In the genomic region with DNA sequence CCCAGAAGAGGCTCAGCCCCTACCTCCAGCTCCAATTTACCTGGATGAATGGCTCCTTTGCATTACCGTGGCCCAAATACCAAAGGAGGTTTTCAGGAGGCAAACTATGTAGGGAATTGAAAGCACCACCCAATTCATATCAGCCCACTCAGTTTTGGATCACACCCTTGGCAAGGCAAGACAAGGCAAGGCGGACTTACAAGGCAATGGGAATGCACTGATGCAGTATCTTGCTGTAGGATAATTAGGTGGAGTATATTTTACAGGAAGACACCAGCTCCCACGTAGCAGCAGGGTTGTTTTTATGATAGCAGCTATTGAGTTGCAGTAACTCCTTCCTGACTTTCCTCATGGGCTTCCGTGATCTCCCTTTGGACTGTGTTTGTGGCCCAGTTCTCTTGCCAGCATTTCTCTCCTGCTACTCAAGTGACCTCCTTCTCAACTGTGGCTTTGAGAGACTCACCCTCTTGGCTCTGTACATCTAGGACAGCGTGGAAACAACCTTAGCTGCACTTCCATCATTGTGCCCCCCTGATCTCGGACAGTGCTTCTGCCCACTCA, we compare ENCODE assay signal across 30 cellular contexts.
"Had no signal": no experiment of that assay in that cellular context is flagged by ENCODE, and none has a peak within 500 bp of the region (broad histone marks: within the 10 kb centered on the region; RNA-seq: fewer than 3 reads in every experiment).

No MANE protein-coding gene starts in this region.

- H3K4me3 ChIP-seq: cardiac muscle cell, heart left ventricle, left ventricle myocardium inferior, sigmoid colon, thyroid gland, upper lobe of left lung had no signal

- H3K27ac ChIP-seq: cardiac muscle cell, foreskin keratinocyte, heart left ventricle, left ventricle myocardium inferior, sigmoid colon, thyroid gland, upper lobe of left lung, WERI-Rb-1 had no signal

- DNase-seq: activated CD4-positive, alpha-beta T cell treated with anti-CD3 and anti-CD28 coated beads for 48 hours; activated CD4-positive, alpha-beta T cell treated with anti-CD3 and anti-CD28 coated beads, Interleukin-2, amount 50 U/mL, for 48 hours; activated CD8-positive, alpha-beta memory T cell treated with anti-CD3 and anti-CD28 coated beads for 24 hours; activated effector memory CD4-positive, alpha-beta T cell treated with Interleukin-2 at 50 U/mL for 16 hours; activated naive CD4-positive, alpha-beta T cell treated with Interleukin-2 at 50 U/mL for 16 hours; anterior cingulate cortex; cortex of kidney; effector memory CD8-positive, alpha-beta T cell; erythroblast; foreskin keratinocyte; left ventricle myocardium inferior; mammary epithelial cell; midbrain; naive thymus-derived CD4-positive, alpha-beta T cell; occipital lobe; sigmoid colon; small intestine; stimulated activated CD4-positive, alpha-beta T cell treated with anti-CD3 and anti-CD28 coated beads, Interleukin-4, amount 100 ng/mL, for 4 hours; stimulated activated CD8-positive, alpha-beta memory T cell treated with anti-CD3 and anti-CD28 coated beads, Interleukin-4, amount 100 ng/mL, for 48 hours; stimulated activated naive CD8-positive, alpha-beta T cell treated with anti-CD3 and anti-CD28 coated beads, Interleukin-15, amount 100 ng/mL, for 72 hours; substantia nigra; SW 1271; T-helper 9 cell; thyroid gland; upper lobe of left lung; WERI-Rb-1 had no signal

- ATAC-seq: activated CD4-positive, CD25-positive, alpha-beta regulatory T cell treated with anti-CD3 and anti-CD28 coated beads, Interleukin-2, amount 50 U/mL, for 24 hours; effector memory CD8-positive, alpha-beta T cell; foreskin keratinocyte; naive thymus-derived CD4-positive, alpha-beta T cell; stimulated activated memory B cell treated with anti-CD40 and anti-IgM and Interleukin-4, amounts not matched to agents 10 μg/mL and 1 μg/mL and 100 μg/mL, for 72 hours; stimulated activated naive CD8-positive, alpha-beta T cell treated with anti-CD3 and anti-CD28 coated beads, Interleukin-15, amount 100 ng/mL, for 72 hours had no signal

- H3K27me3 ChIP-seq: cardiac muscle cell, foreskin keratinocyte, heart left ventricle, sigmoid colon, thyroid gland, upper lobe of left lung had no signal

- H3K36me3 ChIP-seq: cardiac muscle cell, heart left ventricle, left ventricle myocardium inferior, sigmoid colon, thyroid gland, upper lobe of left lung, WERI-Rb-1 had no signal

- H3K4me1 ChIP-seq: foreskin keratinocyte, left ventricle myocardium inferior, thyroid gland, upper lobe of left lung had no signal

- H3K9me3 ChIP-seq: heart left ventricle, left ventricle myocardium inferior, sigmoid colon, thyroid gland, upper lobe of left lung had no signal
